Comparison of ENCODE assay signal across 8 cellular contexts in genomic region chr12:48189331-48190125, GRCh38. TPM values are rescaled to one million over a fixed set of nuclear protein-coding genes. Genes with fewer than 3 reads are reported as not detected.
DNase-seq lines count a peak whose midpoint lies in the region; ATAC-seq, FAIRE-seq and TF ChIP-seq lines count a peak whose summit lies in the region.

No MANE protein-coding gene starts in this region.

- peaks cover 10% of the 10 kb centered on the region; the same call in 1 of the 3 replicates for H3K4me1 ChIP-seq in A549

- TF ChIP-seq EP300 in A549 (IDR thresholded peaks at IDR 0.05): no peak

- WGBS in A549 (ENCODE audit: missing lambda C conversion rate): 18% methylated on average over 6 of the region's 6 CpGs

- peak; percentile 78 to 87 for TF ChIP-seq RAD21 in A549 (conservative IDR thresholded peaks at IDR 0.05 in 1 of 2, IDR thresholded peaks at IDR 0.05 in 1 of 2)

- POLR2A ChIA-PET in A549 (lab: Yijun Ruan, JAX): interaction anchor here (1.4 kb wide), 1 partner anchor 8 kb away, joined by 4 read pairs; no protein-coding TSS in a partner anchor

- DNase-seq in A549 (ENCODE audit: low read depth in 1 of 2, low spot score in 1 of 2) (peak; percentile 56 to 74), RCC 7860 (ENCODE audit: low spot score) (peak; percentile 18), fibroblast of villous mesenchyme (ENCODE audit: low read depth) (peak; percentile 85), omental fat pad (ENCODE audit: low spot score) (peak; percentile 71), ureter (ENCODE audit: low spot score) (peak; percentile 73)
- peak; percentile 68 for DNase-seq in Jurkat, Clone E6-1 (ENCODE audit: low read depth, low spot score)
- DNase-seq in activated T-helper 1 cell treated with anti-CD3 and anti-CD28 coated beads, Interleukin-2, amount 50 U/mL, for 16 hours (ENCODE audit: low read depth in 1 of 2, low spot score in 1 of 2): peak; percentile 26 to 32

- H3K27ac ChIP-seq in A549: no peak overlapping the region

- ATAC-seq in A549 (peak; percentile 76 to 81), omental fat pad (ENCODE audit: low FRiP score) (peak; percentile 81)

- peak overlapping the region; percentile 27; the same call in 1 of the 3 replicates for H3K4me2 ChIP-seq in A549

- no peak for TF ChIP-seq POLR2A in A549 (IDR thresholded peaks at IDR 0.05; ENCODE audit: low read length)

- peak; percentile 83 for TF ChIP-seq CTCF in A549 (IDR thresholded peaks at IDR 0.05)
- peak; percentile 68 for TF ChIP-seq CTCF in GM12875 (IDR thresholded peaks at IDR 0.05; ENCODE audit: borderline replicate concordance, insufficient read depth, low read depth, low read length)
- TF ChIP-seq CTCF in fibroblast of villous mesenchyme (IDR thresholded peaks at IDR 0.05; ENCODE audit: insufficient read depth, low read depth, low read length): peak; percentile 89
- no peak for TF ChIP-seq CTCF in omental fat pad (IDR thresholded peaks at IDR 0.05)

- H3K4me3 ChIP-seq in A549 (no peak overlapping the region), GM12875 (ENCODE audit: low read depth, low read length) (no peak overlapping the region), fibroblast of villous mesenchyme (ENCODE audit: low read depth, low read length) (no peak overlapping the region)
- H3K4me3 ChIP-seq in Jurkat, Clone E6-1 (ENCODE audit: low read length): no peak overlapping the region

- FAIRE-seq in A549 (lab: Jason Lieb, UNC): peak; percentile 76
- peak; percentile 2 for FAIRE-seq in RCC 7860 (lab: Jason Lieb, UNC)

- no peaks in the 10 kb centered on the region for H3K9me3 ChIP-seq in A549

- CTCF ChIA-PET in A549 (lab: Yijun Ruan, JAX): interaction anchor here (0.6 to 2.1 kb wide), 33 partner anchors 10 to 428 kb away, joined by 3 to 34 read pairs (median 3); partner anchors contain the start of genes ASB8, PFKM and TMEM106C

TF ChIP-seq in A549, 52 proteins besides CTCF, POLR2A, EP300 and RAD21:
- TF ChIP-seq PHF8 (IDR thresholded peaks at IDR 0.05; ENCODE audit: borderline replicate concordance, low read depth) (no peak), SMC3 (IDR thresholded peaks at IDR 0.05) (peak; percentile 60)
TF ChIP-seq in A549: peak in this region for 1.

RNA-seq across cellular contexts. Expression of gene CCDC184, which starts 6.1 kb away (rescaled TPM):
- 2.4 and 2.7 TPM in 2 replicates for polyA plus RNA-seq in A549 (2011; rRNA removed)
- polyA plus RNA-seq in A549 (2012; cell fraction: cytosol; rRNA removed): 2.8 and 3.0 TPM in 2 replicates
- 2.4 and 2.7 TPM in 2 replicates for polyA plus RNA-seq in A549 (2012; cell fraction: nucleus; rRNA removed)
- 1.2 to 1.6 TPM (median 1.5 TPM) in 3 replicates for polyA plus RNA-seq in A549 (2017; fragmentation: RNase III; extraction: RNeasy Plus Mini Kit Qiagen cat#74134 plus additional on column Dnase treatment)
- polyA minus RNA-seq in A549 (2011; rRNA and poly(A)+ RNA removed): 1.8 TPM in 2 replicates
- polyA plus RNA-seq in Jurkat, Clone E6-1 (2012; ENCODE audit: insufficient read depth, insufficient read length): not detected
- 0.32 and 0.43 TPM in 2 replicates for total RNA-seq in fibroblast of villous mesenchyme
- total RNA-seq in omental fat pad: under 1 TPM; 0.24 to 0.63 (median 0.42) TPM
- 5.6 TPM for total RNA-seq in ureter

RNA-seq across cellular contexts. Expression of gene OR10AD1, which starts 13.6 kb away (rescaled TPM):
- polyA plus RNA-seq in A549 (2011; rRNA removed) (not detected in 2 replicates), A549 (2017; fragmentation: RNase III; extraction: RNeasy Plus Mini Kit Qiagen cat#74134 plus additional on column Dnase treatment) (not detected in 3 replicates)
- polyA plus RNA-seq in A549 (2012; cell fraction: cytosol; rRNA removed): not detected in 2 replicates
- polyA plus RNA-seq in A549 (2012; cell fraction: nucleus; rRNA removed): not detected in 2 replicates
- not detected in 2 replicates for polyA minus RNA-seq in A549 (2011; rRNA and poly(A)+ RNA removed)
- not detected for polyA plus RNA-seq in Jurkat, Clone E6-1 (2012; ENCODE audit: insufficient read depth, insufficient read length)
- total RNA-seq in fibroblast of villous mesenchyme (not detected in 2 replicates), omental fat pad (not detected), ureter (not detected)

RNA-seq across cellular contexts. Expression of gene ASB8, which starts 32.2 kb away (rescaled TPM):
- polyA plus RNA-seq in A549 (2011; rRNA removed) (25.6 and 33.1 TPM in 2 replicates), A549 (2017; fragmentation: RNase III; extraction: RNeasy Plus Mini Kit Qiagen cat#74134 plus additional on column Dnase treatment) (16.2 to 19.1 TPM (median 17.8 TPM) in 3 replicates)
- polyA plus RNA-seq in A549 (2012; cell fraction: cytosol; rRNA removed): 10.7 and 14.4 TPM in 2 replicates
- 5.8 and 7.9 TPM in 2 replicates for polyA plus RNA-seq in A549 (2012; cell fraction: nucleus; rRNA removed)
- polyA minus RNA-seq in A549 (2011; rRNA and poly(A)+ RNA removed): 30.3 and 37.6 TPM in 2 replicates
- polyA plus RNA-seq in Jurkat, Clone E6-1 (2012; ENCODE audit: insufficient read depth, insufficient read length): 42.6 TPM
- total RNA-seq in fibroblast of villous mesenchyme (23.7 and 27.4 TPM in 2 replicates), omental fat pad (10 to 100 TPM; 13.7 to 32.0 (median 22.3) TPM), ureter (51.1 TPM)

Comparison
In these comparisons a context has a peak if more than half of its experiments do, and no peak if none do; other contexts are left out.
1. DNase-seq: peak in every context shown above with its lines; median percentile 85 in fibroblast of villous mesenchyme; 73 in ureter; 71 in omental fat pad; 68 in Jurkat, Clone E6-1; 65 in A549; 29 in activated T-helper 1 cell treated with anti-CD3 and anti-CD28 coated beads, Interleukin-2, amount 50 U/mL, for 16 hours; 18 in RCC 7860.
2. CTCF ChIP-seq: peak in A549 (single experiment), GM12875 (single experiment) and fibroblast of villous mesenchyme (single experiment); none in omental fat pad (0 of 3).